In genomic region chr5:7668161-7668560, GRCh38 we compare ENCODE assay signal across 18 cellular contexts.
"Had no signal": no experiment of that assay in that cellular context is flagged by ENCODE, and none has a peak within 500 bp of the region (broad histone marks: within the 10 kb centered on the region; RNA-seq: fewer than 3 reads in every experiment).

No MANE protein-coding gene starts in this region.

- H3K4me3 Mint-ChIP-seq: natural killer cell, neural crest cell had no signal

- H3K4me1 ChIP-seq: esophagus muscularis mucosa, suprapubic skin, thyroid gland, upper lobe of left lung, uterus had no signal

- H3K79me2 ChIP-seq: hepatocyte had no signal

- H3K9me3 ChIP-seq: esophagus muscularis mucosa, mucosa of descending colon, ovary, suprapubic skin, thyroid gland, upper lobe of left lung, uterus had no signal

- H3K27ac ChIP-seq: esophagus muscularis mucosa, hepatocyte, ovary, suprapubic skin, thyroid gland, upper lobe of left lung, uterus had no signal

- H3K4me3 ChIP-seq: esophagus muscularis mucosa, hepatocyte, mucosa of descending colon, ovary, suprapubic skin, thyroid gland, upper lobe of left lung, uterus had no signal

- H2AFZ ChIP-seq: hepatocyte had no signal

- H3K4me2 ChIP-seq: hepatocyte had no signal

- H3K4me1 Mint-ChIP-seq: natural killer cell had no signal

- FAIRE-seq: endometrium, small intestine had no signal

- H3K36me3 Mint-ChIP-seq: natural killer cell had no signal

- DNase-seq: effector memory CD4-positive, alpha-beta T cell; head of caudate nucleus; kidney glomerular epithelial cell; mucosa of descending colon; natural killer cell; ovary; right cardiac atrium; small intestine; stimulated activated CD4-positive, alpha-beta T cell treated with anti-CD3 and anti-CD28 coated beads, Interleukin-2, amount 100 ng/mL, for 48 hours; stimulated activated naive CD8-positive, alpha-beta T cell treated with anti-CD3 and anti-CD28 coated beads, Interleukin-15, Interleukin-2, amounts not matched to agents 100 U/mL and 50 U/mL, for 24 hours; thyroid gland; upper lobe of left lung; uterus had no signal

- ATAC-seq: mucosa of descending colon; natural killer cell; right cardiac atrium; stimulated activated naive CD8-positive, alpha-beta T cell treated with anti-CD3 and anti-CD28 coated beads, Interleukin-15, Interleukin-2, amounts not matched to agents 100 U/mL and 50 U/mL, for 24 hours had no signal

- H3K36me3 ChIP-seq: esophagus muscularis mucosa, ovary, suprapubic skin, thyroid gland, upper lobe of left lung, uterus had no signal

- H3K27ac Mint-ChIP-seq: natural killer cell had no signal

- H3K27me3 ChIP-seq: esophagus muscularis mucosa, hepatocyte, ovary, suprapubic skin, thyroid gland, upper lobe of left lung, uterus had no signal
